31 cellular contexts compared by ENCODE assay signal in genomic region chr12:33423706-33424105, GRCh38. TPM values are rescaled to one million over a fixed set of nuclear protein-coding genes. Genes with fewer than 3 reads are reported as not detected.
"Had no signal": no experiment of that assay in that cellular context is flagged by ENCODE, and none has a peak within 500 bp of the region (broad histone marks: within the 10 kb centered on the region; RNA-seq: fewer than 3 reads in every experiment).

No MANE protein-coding gene starts in this region.

- H3K4me1 ChIP-seq: ascending aorta had no signal

- H3K36me3 ChIP-seq: ascending aorta, cardiac muscle cell had no signal

- H3K9me3 ChIP-seq: ascending aorta had no signal

- DNase-seq: activated B cell treated with CpG ODN at 0.5 μM for 24 hours; activated CD4-positive, alpha-beta memory T cell treated with anti-CD3 and anti-CD28 coated beads, Interleukin-2, amount 10 ng/mL, durations not matched to agents 7 days and 5 days; activated CD4-positive, alpha-beta T cell treated with anti-CD3 and anti-CD28 coated beads for 4 hours; activated CD4-positive, alpha-beta T cell treated with anti-CD3 and anti-CD28 coated beads, Interleukin-2, amount 10 ng/mL, durations not matched to agents 24 days and 14 days; activated CD4-positive, alpha-beta T cell treated with anti-CD3 and anti-CD28 coated beads, Interleukin-2, amount 50 U/mL, for 1 hour; activated CD4-positive, alpha-beta T cell treated with anti-CD3 and anti-CD28 coated beads, Interleukin-2, amount 50 U/mL, for 4 hours; activated CD4-positive, CD25-positive, alpha-beta regulatory T cell treated with anti-CD3 and anti-CD28 coated beads, Interleukin-2, amount 50 U/mL, for 72 hours; activated CD8-positive, alpha-beta memory T cell treated with anti-CD3 and anti-CD28 coated beads for 24 hours; activated CD8-positive, alpha-beta memory T cell treated with anti-CD3 and anti-CD28 coated beads, Interleukin-2, amount 10 ng/mL, durations not matched to agents 7 days and 5 days; activated CD8-positive, alpha-beta memory T cell treated with anti-CD3 and anti-CD28 coated beads, Interleukin-2, amount 50 U/mL, for 48 hours; activated CD8-positive, alpha-beta T cell treated with anti-CD3 and anti-CD28 coated beads, Interleukin-2, amount 10 ng/mL, durations not matched to agents 7 days and 5 days; activated effector memory CD4-positive, alpha-beta T cell treated with Interleukin-2 at 50 U/mL for 16 hours; activated gamma-delta T cell; activated naive CD4-positive, alpha-beta T cell treated with anti-CD3 and anti-CD28 coated beads, Interleukin-2, amount 10 ng/mL, durations not matched to agents 7 days and 5 days; activated naive CD4-positive, alpha-beta T cell treated with Interleukin-2 at 50 U/mL for 16 hours; activated naive CD8-positive, alpha-beta T cell treated with anti-CD3 and anti-CD28 coated beads, Interleukin-2, amount 10 ng/mL, durations not matched to agents 7 days and 5 days; activated naive CD8-positive, alpha-beta T cell treated with anti-CD3 and anti-CD28 coated beads, Interleukin-2, amount 50 U/mL, for 24 hours; activated T-cell treated with anti-CD3 and anti-CD28 coated beads, Interleukin-2, amount 50 U/mL, for 24 hours; activated T-cell treated with anti-CD3 and anti-CD28 coated beads, Interleukin-2, amount 50 U/mL, for 48 hours; amygdala; anterior cingulate cortex; caudate nucleus; cerebellar nuclear complex; T-helper 1 cell; T-helper 2 cell; T-helper 9 cell had no signal

- ATAC-seq: activated CD8-positive, alpha-beta memory T cell treated with anti-CD3 and anti-CD28 coated beads, Interleukin-2, amount 10 ng/mL, durations not matched to agents 7 days and 5 days; activated CD8-positive, alpha-beta T cell treated with anti-CD3 and anti-CD28 coated beads, Interleukin-2, amount 10 ng/mL, durations not matched to agents 7 days and 5 days; activated naive CD8-positive, alpha-beta T cell treated with anti-CD3 and anti-CD28 coated beads, Interleukin-2, amount 50 U/mL, for 24 hours had no signal

- H3K4me3 ChIP-seq: ascending aorta, cardiac muscle cell had no signal

RNA-seq across cellular contexts. Expression of gene SYT10, which starts 15.9 kb away (rescaled TPM):
- total RNA-seq: activated B cell treated with CpG ODN at 0.5 μM for 24 hours; activated CD4-positive, alpha-beta memory T cell treated with anti-CD3 and anti-CD28 coated beads, Interleukin-2, amount 10 ng/mL, durations not matched to agents 7 days and 5 days; activated CD4-positive, alpha-beta T cell treated with anti-CD3 and anti-CD28 coated beads, Interleukin-2, amount 10 ng/mL, durations not matched to agents 24 days and 14 days; activated CD8-positive, alpha-beta memory T cell treated with anti-CD3 and anti-CD28 coated beads, Interleukin-2, amount 10 ng/mL, durations not matched to agents 7 days and 5 days; activated CD8-positive, alpha-beta T cell treated with anti-CD3 and anti-CD28 coated beads, Interleukin-2, amount 10 ng/mL, durations not matched to agents 7 days and 5 days; activated naive CD8-positive, alpha-beta T cell treated with anti-CD3 and anti-CD28 coated beads, Interleukin-2, amount 10 ng/mL, durations not matched to agents 7 days and 5 days; activated T-helper 2 cell treated with anti-CD3 and anti-CD28 coated beads, Interferon-gamma antibody, Interleukin-2, Interleukin-4, amounts not matched to agents 10 μg/mL and 5 μg/mL and 100 μg/mL, durations not matched to agents 14 hours and 24 hours and 36 hours; ascending aorta; bronchial epithelial cell; chondrocyte had no signal
